In the genomic region with DNA sequence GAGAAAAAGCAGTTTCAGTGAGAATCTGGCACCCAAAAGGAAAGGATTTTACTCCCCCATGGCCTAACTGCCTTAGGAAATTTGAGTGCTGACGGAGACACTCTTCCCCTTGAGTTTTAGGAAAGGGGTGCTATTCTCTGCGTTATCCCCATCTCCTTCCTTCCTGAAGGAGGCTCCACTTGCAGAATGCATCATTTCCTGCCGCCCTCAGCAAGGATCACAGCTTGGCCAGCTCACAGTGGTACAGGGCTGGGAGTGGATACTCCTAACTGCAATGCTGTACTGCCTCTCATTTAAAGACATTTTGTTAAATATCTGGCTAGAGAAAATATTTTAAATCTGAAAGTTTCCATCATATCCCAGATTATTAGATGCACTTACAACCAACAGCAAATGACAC, we compare ENCODE assay signal across 22 cellular contexts. TPM values are rescaled to one million over a fixed set of nuclear protein-coding genes. Genes with fewer than 3 reads are reported as not detected.
A peak's percentile ranks its signal among the peaks of the same experiment; 100 is the strongest.
DNase-seq lines count a peak whose midpoint lies in the region; ATAC-seq and TF ChIP-seq lines count a peak whose summit lies in the region.
"Had no signal": no experiment of that assay in that cellular context is flagged by ENCODE, and none has a peak within 500 bp of the region (broad histone marks: within the 10 kb centered on the region; RNA-seq: fewer than 3 reads in every experiment).

No MANE protein-coding gene starts in this region.

- no peak overlapping the region for H3K9ac ChIP-seq in GM23248
- H3K9ac ChIP-seq: BLaER1 treated with 17β-estradiol and CSF1 and Interleukin-3, amounts not matched to agents 10 nM and 100 nM had no signal

- H3K4me3 ChIP-seq in GM23248 (no peak overlapping the region), fibroblast of pulmonary artery (replicated peaks; ENCODE audit: low read depth, low read length) (no peak overlapping the region), tibial artery (no peak overlapping the region)
- H3K4me3 ChIP-seq: ascending aorta; BLaER1 treated with 17β-estradiol and CSF1 and Interleukin-3, amounts not matched to agents 10 nM and 100 nM; coronary artery; transverse colon had no signal

- peaks cover 39% of the 10 kb centered on the region for H3K4me1 Mint-ChIP-seq in nephron
- H3K4me1 Mint-ChIP-seq in natural killer cell treated with Interleukin-12 subunit alpha and Interleukin-12 subunit beta and Interleukin-15 and Interleukin-18, amount 100 ng/mL, for 72 hours (ENCODE audit: low read depth in 2 of 2) = no peaks in the 10 kb centered on the region

- WGBS in GM23248 (ENCODE audit: low coverage in 1 of 2, low lambda C conversion rate in 2 of 2, missing lambda C conversion rate in 2 of 2), 2 experiments = 66 to 71% methylated on average over 3 of the region's 3 CpGs

- ATAC-seq in natural killer cell treated with Interleukin-12 subunit alpha and Interleukin-12 subunit beta and Interleukin-15 and Interleukin-18, amount 100 ng/mL, for 72 hours = no peak
- no peak for ATAC-seq in activated CD4-positive, CD25-positive, alpha-beta regulatory T cell treated with anti-CD3 and anti-CD28 coated beads, Interleukin-2, amount 50 U/mL, for 24 hours
- ATAC-seq in HG02759 (IDR thresholded peaks at IDR 0.05; ENCODE audit: unreplicated experiment) = no peak

- H3K4me1 ChIP-seq in GM23248 (ENCODE audit: insufficient read depth) (peaks cover 10% of the 10 kb centered on the region), tibial artery (peaks cover 0 to 10% (median 0%) of the 10 kb centered on the region in 4 donors)
- H3K4me1 ChIP-seq: ascending aorta had no signal

- no peak overlapping the region for H3K27ac ChIP-seq in GM23248
- no peak overlapping the region for H3K27ac ChIP-seq in tibial artery
- H3K27ac ChIP-seq: ascending aorta; BLaER1 treated with 17β-estradiol and CSF1 and Interleukin-3, amounts not matched to agents 10 nM and 100 nM; coronary artery; transverse colon had no signal

- H3K36me3 Mint-ChIP-seq in nephron (ENCODE audit: low read depth) = no peaks in the 10 kb centered on the region
- no peaks in the 10 kb centered on the region for H3K36me3 Mint-ChIP-seq in natural killer cell treated with Interleukin-12 subunit alpha and Interleukin-12 subunit beta and Interleukin-15 and Interleukin-18, amount 100 ng/mL, for 72 hours

- H3K36me3 ChIP-seq in GM23248 (ENCODE audit: low read depth) (no peaks in the 10 kb centered on the region), tibial artery (no peaks in the 10 kb centered on the region)
- H3K36me3 ChIP-seq: ascending aorta; BLaER1 treated with 17β-estradiol and CSF1 and Interleukin-3, amounts not matched to agents 10 nM and 100 nM; transverse colon had no signal

- peak; percentile 45 for DNase-seq in GM23248
- DNase-seq in NCI-H226 = peak; percentile 14
- DNase-seq in fibroblast of pulmonary artery (ENCODE audit: low read depth) = peak; percentile 56
- no peak for DNase-seq in natural killer cell treated with Interleukin-12 subunit alpha and Interleukin-12 subunit beta and Interleukin-15 and Interleukin-18, amount 100 ng/mL, for 72 hours (ENCODE audit: low spot score)
- DNase-seq in tibial artery = no peak
- DNase-seq: activated CD4-positive, alpha-beta T cell treated with anti-CD3 and anti-CD28 coated beads, Interleukin-2, amount 50 U/mL, for 48 hours; activated naive CD4-positive, alpha-beta T cell treated with Interleukin-2 at 50 U/mL for 16 hours; DMS153; mesenchymal stem cell; NCI-H1048; NCI-H82; stimulated activated naive CD4-positive, alpha-beta T cell; SW 1271; transverse colon had no signal

- H3F3A ChIP-seq in GM23248 (ENCODE audit: insufficient read depth) = peaks cover 11% of the 10 kb centered on the region

- H3K27me3 Mint-ChIP-seq in nephron (ENCODE audit: low read depth) = peaks cover under 1% of the 10 kb centered on the region
- H3K27me3 Mint-ChIP-seq in natural killer cell treated with Interleukin-12 subunit alpha and Interleukin-12 subunit beta and Interleukin-15 and Interleukin-18, amount 100 ng/mL, for 72 hours = no peaks in the 10 kb centered on the region

- H2AFZ ChIP-seq in GM23248 = no peak overlapping the region

- TF ChIP-seq CTCF in fibroblast of pulmonary artery (IDR thresholded peaks at IDR 0.05; ENCODE audit: low read length, missing control alignments) (peak; percentile 41), nephron (IDR thresholded peaks at IDR 0.05; ENCODE audit: unreplicated experiment in 3 of 3) (no peak), tibial artery (IDR thresholded peaks at IDR 0.05) (no peak)

- in situ Hi-C loops in GM23248 (cut with MboI) = no loop called here

- no peak overlapping the region for H3K4me3 Mint-ChIP-seq in nephron
- no peak overlapping the region for H3K4me3 Mint-ChIP-seq in natural killer cell treated with Interleukin-12 subunit alpha and Interleukin-12 subunit beta and Interleukin-15 and Interleukin-18, amount 100 ng/mL, for 72 hours

- no peaks in the 10 kb centered on the region for H3K79me2 ChIP-seq in GM23248 (ENCODE audit: insufficient read depth)

- H3K9me3 Mint-ChIP-seq in nephron = no peaks in the 10 kb centered on the region
- H3K9me3 Mint-ChIP-seq in natural killer cell treated with Interleukin-12 subunit alpha and Interleukin-12 subunit beta and Interleukin-15 and Interleukin-18, amount 100 ng/mL, for 72 hours = no peaks in the 10 kb centered on the region

- H3K27ac Mint-ChIP-seq in nephron = peak overlapping the region; percentile 67 to 93 (median 89)
- H3K27ac Mint-ChIP-seq in natural killer cell treated with Interleukin-12 subunit alpha and Interleukin-12 subunit beta and Interleukin-15 and Interleukin-18, amount 100 ng/mL, for 72 hours = no peak overlapping the region

- no peaks in the 10 kb centered on the region for H4K20me1 ChIP-seq in GM23248 (ENCODE audit: insufficient read depth)
- H4K20me1 ChIP-seq: BLaER1 treated with 17β-estradiol and CSF1 and Interleukin-3, amounts not matched to agents 10 nM and 100 nM had no signal

- H3K27me3 ChIP-seq in GM23248 (replicated peaks; ENCODE audit: insufficient read depth) (peaks cover 10% of the 10 kb centered on the region), tibial artery (no peaks in the 10 kb centered on the region)
- H3K27me3 ChIP-seq: ascending aorta; BLaER1 treated with 17β-estradiol and CSF1 and Interleukin-3, amounts not matched to agents 10 nM and 100 nM; transverse colon had no signal

- intact Hi-C loops in tibial artery (cut with DNase I; ENCODE audit: low total_unique reads) = no loop called here

- no peaks in the 10 kb centered on the region for H3K9me2 ChIP-seq in GM23248 (ENCODE audit: insufficient read depth)

- H3K9me3 ChIP-seq in GM23248 (ENCODE audit: low read depth) (no peaks in the 10 kb centered on the region), tibial artery (no peaks in the 10 kb centered on the region)
- H3K9me3 ChIP-seq: ascending aorta; BLaER1 treated with 17β-estradiol and CSF1 and Interleukin-3, amounts not matched to agents 10 nM and 100 nM; transverse colon had no signal

- H3K4me2 ChIP-seq in GM23248 (ENCODE audit: unreplicated experiment) = no peak overlapping the region
- H3K4me2 ChIP-seq: BLaER1 treated with 17β-estradiol and CSF1 and Interleukin-3, amounts not matched to agents 10 nM and 100 nM had no signal

RNA-seq across cellular contexts. Expression of a gene that starts 33.0 kb away (rescaled TPM):
- total RNA-seq in GM23248 (2014; rRNA removed; shearing (Covaris generic)) = not detected in 2 replicates
- polyA plus RNA-seq in GM23248 (2016; fragmentation: Nextera tagmentation; extraction: Ambion mirVana) = not detected in 2 replicates
- not detected for total RNA-seq in natural killer cell treated with Interleukin-12 subunit alpha and Interleukin-12 subunit beta and Interleukin-15 and Interleukin-18, amount 100 ng/mL, for 72 hours
- total RNA-seq: ascending aorta, RPMI7951 had no signal
- polyA plus RNA-seq: neural cell had no signal

RNA-seq across cellular contexts. Expression of a gene that starts 39.1 kb away (rescaled TPM):
- total RNA-seq in GM23248 (2014; rRNA removed; shearing (Covaris generic)) = 59.1 and 59.4 TPM in 2 replicates
- polyA plus RNA-seq in GM23248 (2016; fragmentation: Nextera tagmentation; extraction: Ambion mirVana) = 56.7 and 57.5 TPM in 2 replicates
- total RNA-seq in natural killer cell treated with Interleukin-12 subunit alpha and Interleukin-12 subunit beta and Interleukin-15 and Interleukin-18, amount 100 ng/mL, for 72 hours = 10 to 100 TPM; 47.0 to 57.3 TPM

Comparison
In these comparisons a context has a peak if more than half of its experiments do, and no peak if none do; other contexts are left out.
1. DNase-seq: peak in GM23248 (single experiment), NCI-H226 (single experiment) and fibroblast of pulmonary artery (single experiment); none in natural killer cell treated with Interleukin-12 subunit alpha and Interleukin-12 subunit beta and Interleukin-15 and Interleukin-18, amount 100 ng/mL, for 72 hours (single experiment) and tibial artery (0 of 2).
2. H3K27ac Mint-ChIP-seq: peak in nephron (3 of 3); none in natural killer cell treated with Interleukin-12 subunit alpha and Interleukin-12 subunit beta and Interleukin-15 and Interleukin-18, amount 100 ng/mL, for 72 hours (0 of 2).